In genomic region chr5:73233053-73233460, GRCh38 we compare ENCODE assay signal across 12 cellular contexts.
DNase-seq lines count a peak whose midpoint lies in the region; ATAC-seq lines count a peak whose summit lies in the region.
"Had no signal": no experiment of that assay in that cellular context is flagged by ENCODE, and none has a peak within 500 bp of the region (broad histone marks: within the 10 kb centered on the region; RNA-seq: fewer than 3 reads in every experiment).

No MANE protein-coding gene starts in this region.

- intact Hi-C loops in activated CD4-positive, alpha-beta T cell treated with anti-CD3 and anti-CD28 coated beads, Interleukin-2, amount 10 ng/mL, durations not matched to agents 24 days and 14 days (cut with micrococcal nuclease): loop anchor here (2.0 to 5.0 kb wide), 3 partner anchors 68 to 219 kb away; no protein-coding TSS in a partner anchor

- H3K4me2 ChIP-seq in skeletal muscle satellite cell (ENCODE audit: low read length): peak overlapping the region; percentile 95

- peaks cover 6% of the 10 kb centered on the region for H3K27me3 ChIP-seq in skeletal muscle satellite cell (ENCODE audit: control insufficient read depth, insufficient read depth, low read length)

- H3K36me3 Mint-ChIP-seq in activated naive CD8-positive, alpha-beta T cell treated with anti-CD3 and anti-CD28 coated beads, Interleukin-2, amount 10 ng/mL, durations not matched to agents 7 days and 5 days: no peaks in the 10 kb centered on the region
- H3K36me3 Mint-ChIP-seq in immature natural killer cell: no peaks in the 10 kb centered on the region
- H3K36me3 Mint-ChIP-seq in activated CD4-positive, alpha-beta T cell treated with anti-CD3 and anti-CD28 coated beads, Interleukin-2, amount 10 ng/mL, durations not matched to agents 24 days and 14 days (ENCODE audit: low read depth): no peaks in the 10 kb centered on the region

- peak overlapping the region; percentile 59 for H3K9ac ChIP-seq in ES-I3 (ENCODE audit: low read depth, low read length)
- peak overlapping the region; percentile 78 for H3K9ac ChIP-seq in skeletal muscle satellite cell (ENCODE audit: low read depth, low read length)

- no peak for ATAC-seq in activated naive CD8-positive, alpha-beta T cell treated with anti-CD3 and anti-CD28 coated beads, Interleukin-2, amount 10 ng/mL, durations not matched to agents 7 days and 5 days (ENCODE audit: low read depth)
- no peak for ATAC-seq in HG02763 (IDR thresholded peaks at IDR 0.05; ENCODE audit: unreplicated experiment)
- no peak for ATAC-seq in GM18520 (IDR thresholded peaks at IDR 0.05; ENCODE audit: unreplicated experiment)

- no peak for DNase-seq in activated naive CD8-positive, alpha-beta T cell treated with anti-CD3 and anti-CD28 coated beads, Interleukin-2, amount 10 ng/mL, durations not matched to agents 7 days and 5 days
- no peak for DNase-seq in immature natural killer cell
- no peak for DNase-seq in activated CD4-positive, alpha-beta T cell treated with anti-CD3 and anti-CD28 coated beads, Interleukin-2, amount 10 ng/mL, durations not matched to agents 24 days and 14 days
- no peak for DNase-seq in NCI-H1105 treated with DMSO at 0.1 percent for 48 hours (lab: John Stamatoyannopoulos, UW)
- DNase-seq: DMS 273 treated with DMSO at 0.1 percent for 48 hours, Kasumi-1, NCI-H510A treated with DMSO at 0.1 percent for 48 hours had no signal

- H3K9me3 Mint-ChIP-seq in activated naive CD8-positive, alpha-beta T cell treated with anti-CD3 and anti-CD28 coated beads, Interleukin-2, amount 10 ng/mL, durations not matched to agents 7 days and 5 days: no peaks in the 10 kb centered on the region
- no peaks in the 10 kb centered on the region for H3K9me3 Mint-ChIP-seq in immature natural killer cell
- no peaks in the 10 kb centered on the region for H3K9me3 Mint-ChIP-seq in activated CD4-positive, alpha-beta T cell treated with anti-CD3 and anti-CD28 coated beads, Interleukin-2, amount 10 ng/mL, durations not matched to agents 24 days and 14 days

- H3K4me1 Mint-ChIP-seq in activated naive CD8-positive, alpha-beta T cell treated with anti-CD3 and anti-CD28 coated beads, Interleukin-2, amount 10 ng/mL, durations not matched to agents 7 days and 5 days: peaks cover 11% of the 10 kb centered on the region
- H3K4me1 Mint-ChIP-seq in immature natural killer cell: peaks cover 20 to 21% of the 10 kb centered on the region in 2 donors
- no peaks in the 10 kb centered on the region for H3K4me1 Mint-ChIP-seq in activated CD4-positive, alpha-beta T cell treated with anti-CD3 and anti-CD28 coated beads, Interleukin-2, amount 10 ng/mL, durations not matched to agents 24 days and 14 days

- H3K27me3 Mint-ChIP-seq in activated naive CD8-positive, alpha-beta T cell treated with anti-CD3 and anti-CD28 coated beads, Interleukin-2, amount 10 ng/mL, durations not matched to agents 7 days and 5 days: peaks cover 81% of the 10 kb centered on the region
- peaks cover 18 to 40% (median 31%) of the 10 kb centered on the region in 3 donors for H3K27me3 Mint-ChIP-seq in immature natural killer cell (ENCODE audit: low read depth in 3 of 3)
- peaks cover 73% of the 10 kb centered on the region for H3K27me3 Mint-ChIP-seq in activated CD4-positive, alpha-beta T cell treated with anti-CD3 and anti-CD28 coated beads, Interleukin-2, amount 10 ng/mL, durations not matched to agents 24 days and 14 days

- peak overlapping the region; percentile 70 for H3K4me3 ChIP-seq in skeletal muscle satellite cell (ENCODE audit: low read length)
- H3K4me3 ChIP-seq: SK-N-MC had no signal

- H3K9me3 ChIP-seq in ES-I3 (ENCODE audit: control insufficient read depth, insufficient read depth, low read length): no peaks in the 10 kb centered on the region
- H3K9me3 ChIP-seq in skeletal muscle satellite cell (replicated peaks; ENCODE audit: low read length): no peaks in the 10 kb centered on the region

- H3K27ac Mint-ChIP-seq in activated naive CD8-positive, alpha-beta T cell treated with anti-CD3 and anti-CD28 coated beads, Interleukin-2, amount 10 ng/mL, durations not matched to agents 7 days and 5 days: no peak overlapping the region
- H3K27ac Mint-ChIP-seq in immature natural killer cell: no peak overlapping the region
- H3K27ac Mint-ChIP-seq in activated CD4-positive, alpha-beta T cell treated with anti-CD3 and anti-CD28 coated beads, Interleukin-2, amount 10 ng/mL, durations not matched to agents 24 days and 14 days: no peak overlapping the region

- peaks cover 13% of the 10 kb centered on the region for H3K4me1 ChIP-seq in ES-I3 (ENCODE audit: insufficient read depth, low read length)
- peaks cover 21% of the 10 kb centered on the region for H3K4me1 ChIP-seq in skeletal muscle satellite cell (ENCODE audit: control insufficient read depth, insufficient read depth, low read length)

- H3K36me3 ChIP-seq in ES-I3 (ENCODE audit: insufficient read depth, low read length) (no peaks in the 10 kb centered on the region), skeletal muscle satellite cell (ENCODE audit: insufficient read depth, low read length) (no peaks in the 10 kb centered on the region)

- POLR2A ChIA-PET in activated naive CD8-positive, alpha-beta T cell treated with anti-CD3 and anti-CD28 coated beads, Interleukin-2, amount 10 ng/mL, durations not matched to agents 7 days and 5 days (lab: Charles Lee): no interaction called here

- H3K4me3 Mint-ChIP-seq in activated naive CD8-positive, alpha-beta T cell treated with anti-CD3 and anti-CD28 coated beads, Interleukin-2, amount 10 ng/mL, durations not matched to agents 7 days and 5 days: peak overlapping the region; percentile 25
- peak overlapping the region; percentile 25 to 71 (median 42) for H3K4me3 Mint-ChIP-seq in immature natural killer cell
- H3K4me3 Mint-ChIP-seq in activated CD4-positive, alpha-beta T cell treated with anti-CD3 and anti-CD28 coated beads, Interleukin-2, amount 10 ng/mL, durations not matched to agents 24 days and 14 days: no peak overlapping the region
